ENCODE assay signal across 23 cellular contexts in genomic region chr3:28936154-28936553, GRCh38.
"Had no signal": no experiment of that assay in that cellular context is flagged by ENCODE, and none has a peak within 500 bp of the region (broad histone marks: within the 10 kb centered on the region; RNA-seq: fewer than 3 reads in every experiment).

No MANE protein-coding gene starts in this region.

- H3K4me1 Mint-ChIP-seq: endodermal cell, immature natural killer cell had no signal

- ATAC-seq: foreskin keratinocyte; left cardiac atrium; lower lobe of right lung; pancreas; right lobe of liver; stimulated activated memory B cell treated with anti-CD40 and anti-IgM and Interleukin-4, amounts not matched to agents 10 μg/mL and 1 μg/mL and 100 μg/mL, for 72 hours had no signal

- H3K27me3 Mint-ChIP-seq: memory B cell; progenitor cell of endocrine pancreas; stimulated activated memory B cell treated with anti-CD40 and anti-IgM and Interleukin-4, amounts not matched to agents 10 μg/mL and 1 μg/mL and 100 μg/mL, for 72 hours had no signal

- H3K27ac Mint-ChIP-seq: endodermal cell; immature natural killer cell; memory B cell; mesothelial cell of epicardium; progenitor cell of endocrine pancreas; stimulated activated memory B cell treated with anti-CD40 and anti-IgM and Interleukin-4, amounts not matched to agents 10 μg/mL and 1 μg/mL and 100 μg/mL, for 72 hours had no signal

- H3K9me3 Mint-ChIP-seq: endodermal cell; memory B cell; nephron; stimulated activated memory B cell treated with anti-CD40 and anti-IgM and Interleukin-4, amounts not matched to agents 10 μg/mL and 1 μg/mL and 100 μg/mL, for 72 hours had no signal

- H3K4me3 Mint-ChIP-seq: endodermal cell; immature natural killer cell; memory B cell; mesothelial cell of epicardium; nephron; stimulated activated memory B cell treated with anti-CD40 and anti-IgM and Interleukin-4, amounts not matched to agents 10 μg/mL and 1 μg/mL and 100 μg/mL, for 72 hours had no signal

- H3K36me3 Mint-ChIP-seq: immature natural killer cell; memory B cell; mesothelial cell of epicardium; stimulated activated memory B cell treated with anti-CD40 and anti-IgM and Interleukin-4, amounts not matched to agents 10 μg/mL and 1 μg/mL and 100 μg/mL, for 72 hours had no signal

- DNase-seq: effector CD4-positive, alpha-beta T cell; endodermal cell; erythroblast; foreskin keratinocyte; immature natural killer cell; kidney; left cardiac atrium; left ventricle myocardium inferior; lower lobe of right lung; occipital lobe; pancreas; retina; right lobe of liver; stimulated activated CD4-positive, alpha-beta T cell treated with anti-CD3 and anti-CD28 coated beads, Interleukin-4, amount 100 ng/mL, for 1 hour; stimulated activated CD8-positive, alpha-beta memory T cell treated with anti-CD3 and anti-CD28 coated beads, Interleukin-4, amount 100 ng/mL, for 48 hours; stomach; substantia nigra; transverse colon had no signal
